In the genomic region with DNA sequence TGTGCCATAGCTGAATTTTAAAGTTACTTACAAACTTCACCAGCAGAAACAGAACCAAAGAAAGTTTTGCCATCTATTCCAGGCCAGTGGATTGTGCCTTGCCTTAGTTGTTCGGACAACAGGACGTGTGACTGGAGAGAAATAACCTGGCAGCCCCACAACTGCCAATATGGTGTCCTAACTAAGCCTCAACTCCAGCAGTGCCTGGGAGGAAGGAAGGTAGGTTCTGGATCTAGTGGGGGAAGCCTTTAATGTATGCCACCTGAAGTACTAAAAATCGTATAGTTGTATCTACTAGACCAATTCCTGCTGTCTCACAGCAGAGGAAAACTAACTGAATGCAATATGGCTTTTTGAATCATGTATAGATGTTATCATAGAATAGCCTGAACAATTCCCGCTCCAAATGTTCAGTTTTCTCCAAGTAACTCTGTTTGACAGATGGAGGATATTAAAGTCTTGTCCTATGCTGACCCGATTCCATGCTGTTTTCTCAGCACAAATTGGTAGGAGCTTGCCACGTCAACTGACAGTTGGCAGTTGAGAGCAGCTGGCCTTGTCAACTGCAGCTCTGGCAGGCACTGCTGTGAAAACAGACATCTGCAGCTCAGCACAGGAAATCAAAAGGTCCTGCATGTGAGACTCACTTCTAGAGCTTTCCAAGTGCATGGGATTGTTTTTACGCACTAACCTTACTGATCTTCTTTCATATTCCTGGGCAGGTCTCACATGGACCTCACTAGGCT, we compare ENCODE assay signal across 14 cellular contexts.
DNase-seq lines count a peak whose midpoint lies in the region; ATAC-seq and TF ChIP-seq lines count a peak whose summit lies in the region.
"Had no signal": no experiment of that assay in that cellular context is flagged by ENCODE, and none has a peak within 500 bp of the region (broad histone marks: within the 10 kb centered on the region; RNA-seq: fewer than 3 reads in every experiment).

No MANE protein-coding gene starts in this region.

- no peaks in the 10 kb centered on the region for H4K20me1 ChIP-seq in neural cell (ENCODE audit: insufficient read depth)

- ATAC-seq in HG03354 (IDR thresholded peaks at IDR 0.05; ENCODE audit: poor library complexity, severe bottlenecking, unreplicated experiment) (peak; percentile 56), left colon (no peak)

- H3K9ac ChIP-seq in neural cell (ENCODE audit: low read length), result no peak overlapping the region

- no peaks in the 10 kb centered on the region for H3K4me1 ChIP-seq in BE2C
- H3K4me1 ChIP-seq: SJSA1, thyroid gland had no signal

- H3K79me2 ChIP-seq in neural cell (replicated peaks; ENCODE audit: insufficient read depth, low read length), result no peaks in the 10 kb centered on the region

- DNase-seq in BE2C, result peak; percentile 24
- DNase-seq in SHP77 treated with DMSO at 0.1 percent for 48 hours (lab: John Stamatoyannopoulos, UW), result peak; percentile 65
- no peak for DNase-seq in NK-92 treated with Interleukin-12 subunit alpha and Interleukin-12 subunit beta, amount 100 ng/mL, for 24 hours (lab: John Stamatoyannopoulos, UW)
- DNase-seq in AG08395 (ENCODE audit: low spot score), result no peak
- no peak for DNase-seq in left colon
- DNase-seq in DMS114 treated with DMSO at 0.1 percent for 48 hours (lab: John Stamatoyannopoulos, UW; ENCODE audit: unreplicated experiment), result no peak
- DNase-seq: activated naive CD4-positive, alpha-beta T cell treated with Interleukin-2 at 50 U/mL for 16 hours; brain microvascular endothelial cell; effector CD8-positive, alpha-beta T cell; mesenchymal stem cell; thyroid gland had no signal

- H3K4me3 ChIP-seq in BE2C (ENCODE audit: low read depth, low read length) (no peak overlapping the region), neural cell (ENCODE audit: low read length) (no peak overlapping the region)
- H3K4me3 ChIP-seq: SJSA1, thyroid gland had no signal

- H2AFZ ChIP-seq in neural cell (ENCODE audit: low read depth, low read length), result no peak overlapping the region

- TF ChIP-seq CTCF in BE2C (IDR thresholded peaks at IDR 0.05; ENCODE audit: low read depth, low read length), result no peak
- TF ChIP-seq CTCF in neural cell (IDR thresholded peaks at IDR 0.05; ENCODE audit: poor library complexity, severe bottlenecking), result no peak

- no peaks in the 10 kb centered on the region for H3K9me2 ChIP-seq in neural cell (ENCODE audit: insufficient read depth, low read length)

- H3K27ac ChIP-seq in neural cell (ENCODE audit: low read length), result no peak overlapping the region
- H3K27ac ChIP-seq: brain microvascular endothelial cell, SJSA1, thyroid gland had no signal

- no peak overlapping the region for H3K4me2 ChIP-seq in neural cell (ENCODE audit: low read length)

- intact Hi-C loops in left colon (cut with DNase I, micrococcal nuclease), result no loop called here

- no peaks in the 10 kb centered on the region for H3F3A ChIP-seq in neural cell (ENCODE audit: insufficient read depth, low read length, poor library complexity, severe bottlenecking)

- H3K36me3 ChIP-seq in BE2C, result no peaks in the 10 kb centered on the region
- H3K36me3 ChIP-seq in neural cell (ENCODE audit: insufficient read depth, low read length), result no peaks in the 10 kb centered on the region
- H3K36me3 ChIP-seq: brain microvascular endothelial cell, thyroid gland had no signal

- H3K27me3 ChIP-seq in BE2C, result no peaks in the 10 kb centered on the region
- no peaks in the 10 kb centered on the region for H3K27me3 ChIP-seq in neural cell (ENCODE audit: insufficient read depth, low read depth, low read length)
- H3K27me3 ChIP-seq: brain microvascular endothelial cell, SJSA1, thyroid gland had no signal

- H3K9me3 ChIP-seq in BE2C (no peaks in the 10 kb centered on the region), neural cell (ENCODE audit: low read length) (no peaks in the 10 kb centered on the region)
- H3K9me3 ChIP-seq: SJSA1, thyroid gland had no signal

- TF ChIP-seq RAD21 in neural cell (conservative IDR thresholded peaks at IDR 0.05), result no peak

- TF ChIP-seq EP300 in neural cell (conservative IDR thresholded peaks at IDR 0.05; ENCODE audit: poor library complexity, severe bottlenecking), result peak; percentile 65

TF ChIP-seq in neural cell, 6 proteins besides CTCF, POLR2A, EP300 and RAD21:
- TF ChIP-seq SMC3 (conservative IDR thresholded peaks at IDR 0.05; ENCODE audit: poor library complexity) (no peak), POLR2AphosphoS5 (IDR thresholded peaks at IDR 0.05) (peak; percentile 19)

Comparison
In these comparisons a context has a peak if more than half of its experiments do, and no peak if none do; other contexts are left out.
1. DNase-seq: peak in BE2C (single experiment) and SHP77 treated with DMSO at 0.1 percent for 48 hours (single experiment); none in NK-92 treated with Interleukin-12 subunit alpha and Interleukin-12 subunit beta, amount 100 ng/mL, for 24 hours (single experiment), AG08395 (single experiment), left colon (0 of 2) and DMS114 treated with DMSO at 0.1 percent for 48 hours (single experiment).